Comparison of ENCODE assay signal across 18 cellular contexts in the genomic region with DNA sequence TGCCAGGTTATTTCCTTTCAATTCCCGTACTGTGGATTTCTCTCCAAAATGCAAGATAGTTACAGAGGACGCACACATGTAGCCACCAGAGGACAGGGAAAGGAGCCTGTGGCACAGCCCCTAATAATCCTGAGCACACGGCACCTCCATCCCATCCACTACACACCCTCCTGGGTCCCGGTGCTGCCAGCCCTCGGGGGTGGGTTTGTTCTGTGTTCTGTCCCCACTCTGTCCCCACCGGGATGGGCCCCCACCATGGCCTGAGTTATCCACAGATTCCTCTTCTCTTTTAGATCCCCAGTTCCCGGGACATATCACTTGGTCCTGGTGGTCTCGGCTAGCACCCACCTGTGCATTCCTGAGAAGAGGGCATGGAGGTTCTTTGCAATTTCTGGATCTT.
"Had no signal": no experiment of that assay in that cellular context is flagged by ENCODE, and none has a peak within 500 bp of the region (broad histone marks: within the 10 kb centered on the region; RNA-seq: fewer than 3 reads in every experiment).

No MANE protein-coding gene starts in this region.

- DNase-seq: caudate nucleus; effector memory CD4-positive, alpha-beta T cell; heart right ventricle; hypothalamus; left ventricle myocardium inferior; lower lobe of right lung; midbrain; nephron progenitor cell; stimulated activated CD4-positive, alpha-beta T cell treated with anti-CD3 and anti-CD28 coated beads, Interleukin-4, amount 100 ng/mL, for 1 hour; stimulated activated CD8-positive, alpha-beta memory T cell treated with anti-CD3 and anti-CD28 coated beads, Interleukin-4, amount 100 ng/mL, for 48 hours; stimulated activated naive CD8-positive, alpha-beta T cell treated with anti-CD3 and anti-CD28 coated beads, Interleukin-15, Interleukin-2, amounts not matched to agents 100 U/mL and 50 U/mL, for 24 hours; thyroid gland; upper lobe of left lung had no signal

- ATAC-seq: esophagus mucosa; heart right ventricle; lower lobe of right lung; stimulated activated effector memory CD8-positive, alpha-beta T cell treated with anti-CD3 and anti-CD28 coated beads, Interleukin-12 subunit alpha, Interleukin-12 subunit beta, amount 100 ng/mL, for 72 hours; stimulated activated naive CD8-positive, alpha-beta T cell treated with anti-CD3 and anti-CD28 coated beads, Interleukin-15, Interleukin-2, amounts not matched to agents 100 U/mL and 50 U/mL, for 24 hours had no signal

- H3K27me3 ChIP-seq: thyroid gland, upper lobe of left lung had no signal

- H3K4me3 Mint-ChIP-seq: memory B cell; nephron progenitor cell; stimulated activated effector memory CD8-positive, alpha-beta T cell treated with anti-CD3 and anti-CD28 coated beads, Interleukin-12 subunit alpha, Interleukin-12 subunit beta, amount 100 ng/mL, for 72 hours had no signal

- H3K36me3 ChIP-seq: heart right ventricle, left ventricle myocardium inferior, lower lobe of right lung, suprapubic skin, thyroid gland, upper lobe of left lung had no signal

- H3K27ac Mint-ChIP-seq: memory B cell; nephron progenitor cell; stimulated activated effector memory CD8-positive, alpha-beta T cell treated with anti-CD3 and anti-CD28 coated beads, Interleukin-12 subunit alpha, Interleukin-12 subunit beta, amount 100 ng/mL, for 72 hours had no signal

- H3K9me3 ChIP-seq: thyroid gland had no signal

- H3K27ac ChIP-seq: heart right ventricle, left ventricle myocardium inferior, lower lobe of right lung, suprapubic skin, thyroid gland, upper lobe of left lung had no signal

- H3K36me3 Mint-ChIP-seq: memory B cell; stimulated activated effector memory CD8-positive, alpha-beta T cell treated with anti-CD3 and anti-CD28 coated beads, Interleukin-12 subunit alpha, Interleukin-12 subunit beta, amount 100 ng/mL, for 72 hours had no signal

- H3K4me3 ChIP-seq: heart right ventricle, left ventricle myocardium inferior, lower lobe of right lung, smooth muscle cell, suprapubic skin, thyroid gland, upper lobe of left lung had no signal

- H3K4me1 ChIP-seq: heart right ventricle, left ventricle myocardium inferior, lower lobe of right lung, suprapubic skin, thyroid gland, upper lobe of left lung had no signal

- H3K4me1 Mint-ChIP-seq: memory B cell; stimulated activated effector memory CD8-positive, alpha-beta T cell treated with anti-CD3 and anti-CD28 coated beads, Interleukin-12 subunit alpha, Interleukin-12 subunit beta, amount 100 ng/mL, for 72 hours had no signal
